8 cellular contexts compared by ENCODE assay signal in the genomic region with DNA sequence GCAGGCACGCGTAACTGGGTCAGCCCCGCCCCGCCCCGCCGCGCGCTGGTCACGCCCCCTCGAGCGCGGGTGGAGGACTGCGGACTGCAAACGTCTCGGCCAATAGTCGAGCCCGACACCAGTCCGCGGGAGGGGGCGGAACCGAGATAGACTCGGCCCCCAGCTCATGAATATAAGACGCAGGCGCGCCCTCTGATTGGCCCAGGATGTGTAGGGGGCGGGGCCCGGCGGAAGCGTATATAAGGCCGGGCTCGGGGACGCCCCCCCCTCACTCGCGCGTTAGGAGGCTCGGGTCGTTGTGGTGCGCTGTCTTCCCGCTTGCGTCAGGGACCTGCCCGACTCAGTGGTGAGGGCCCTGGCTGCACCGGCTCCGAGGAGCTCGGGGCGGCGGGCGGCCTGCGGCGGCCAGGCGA. TPM values are rescaled to one million over a fixed set of nuclear protein-coding genes. Genes with fewer than 3 reads are reported as not detected.
A peak's percentile ranks its signal among the peaks of the same experiment; 100 is the strongest.
DNase-seq lines count a peak whose midpoint lies in the region; ATAC-seq and TF ChIP-seq lines count a peak whose summit lies in the region.

Gene CIRBP (plus strand): TSS at position 268 of the 413 bp plus-strand sequence. CDS start 1,602 bp downstream, outside the sequence.

- H3K4me1 ChIP-seq in esophagus squamous epithelium = peaks cover 74 to 94% (median 78%) of the 10 kb centered on the region in 3 donors

- peaks cover 0 to 5% of the 10 kb centered on the region in 2 donors for H3K36me3 Mint-ChIP-seq in naive B cell
- H3K36me3 Mint-ChIP-seq in stimulated activated effector memory CD8-positive, alpha-beta T cell treated with anti-CD3 and anti-CD28 coated beads, Interleukin-12 subunit alpha, Interleukin-12 subunit beta, amount 100 ng/mL, for 72 hours = peaks cover 83% of the 10 kb centered on the region

- H3K27me3 Mint-ChIP-seq in naive B cell = no peaks in the 10 kb centered on the region

- peak within 1 kb of the TSS; percentile 64 to 95 (median 77) for H3K4me3 ChIP-seq in esophagus squamous epithelium

- TF ChIP-seq CTCF in esophagus squamous epithelium (IDR thresholded peaks at IDR 0.05) = peak in 2 of 6 experiments; percentile 1 to 5

- peak within 1 kb of the TSS; percentile 98 to 100 (median 99) for H3K27ac ChIP-seq in esophagus squamous epithelium

- TF ChIP-seq POLR2A in esophagus squamous epithelium (IDR thresholded peaks at IDR 0.05) = peak in 3 of 4 donors; percentile 98 to 99 (median 99)

- H3K4me3 Mint-ChIP-seq in naive B cell = peak within 1 kb of the TSS; percentile 87 to 96 (median 91)
- peak within 1 kb of the TSS; percentile 89 for H3K4me3 Mint-ChIP-seq in stimulated activated effector memory CD8-positive, alpha-beta T cell treated with anti-CD3 and anti-CD28 coated beads, Interleukin-12 subunit alpha, Interleukin-12 subunit beta, amount 100 ng/mL, for 72 hours

- intact Hi-C loops in esophagus squamous epithelium (cut with DNase I) = no loop called here

- no CpG with 5 or more reads among the region's 50 CpGs for WGBS in esophagus squamous epithelium, 2 donors

- no peaks in the 10 kb centered on the region for H3K9me3 ChIP-seq in esophagus squamous epithelium

- DNase-seq in DMS79 treated with DMSO at 0.1 percent for 48 hours (lab: John Stamatoyannopoulos, UW) = peak; percentile 91
- peak; percentile 99 for DNase-seq in LHCN-M2 (ENCODE audit: low read depth)
- DNase-seq in RPMI7951 (ENCODE audit: low read depth) = peak; percentile 98
- peak; percentile 98 for DNase-seq in activated T-helper 1 cell treated with Interleukin-2 at 50 U/mL for 16 hours (ENCODE audit: low read depth)
- peak; percentile 99 for DNase-seq in esophagus squamous epithelium (lab: John Stamatoyannopoulos, UW)
- peak; percentile 99 for DNase-seq in naive B cell
- peak; percentile 98 to 99 for DNase-seq in stimulated activated effector memory CD8-positive, alpha-beta T cell treated with anti-CD3 and anti-CD28 coated beads, Interleukin-12 subunit alpha, Interleukin-12 subunit beta, amount 100 ng/mL, for 72 hours (ENCODE audit: low spot score in 2 of 2)

- H3K27ac Mint-ChIP-seq in naive B cell = peak within 1 kb of the TSS; percentile 94 to 99 (median 96)
- peak within 1 kb of the TSS; percentile 96 for H3K27ac Mint-ChIP-seq in stimulated activated effector memory CD8-positive, alpha-beta T cell treated with anti-CD3 and anti-CD28 coated beads, Interleukin-12 subunit alpha, Interleukin-12 subunit beta, amount 100 ng/mL, for 72 hours

- H3K4me1 Mint-ChIP-seq in naive B cell = peaks cover 69 to 82% (median 78%) of the 10 kb centered on the region in 3 donors
- H3K4me1 Mint-ChIP-seq in stimulated activated effector memory CD8-positive, alpha-beta T cell treated with anti-CD3 and anti-CD28 coated beads, Interleukin-12 subunit alpha, Interleukin-12 subunit beta, amount 100 ng/mL, for 72 hours = peaks cover 82% of the 10 kb centered on the region

- no peaks in the 10 kb centered on the region for H3K27me3 ChIP-seq in esophagus squamous epithelium

- peak; percentile 55 for ATAC-seq in GM21825 (IDR thresholded peaks at IDR 0.05; ENCODE audit: unreplicated experiment)
- ATAC-seq in naive B cell (ENCODE audit: low read depth in 2 of 2) = peak; percentile 56 to 67
- ATAC-seq in stimulated activated effector memory CD8-positive, alpha-beta T cell treated with anti-CD3 and anti-CD28 coated beads, Interleukin-12 subunit alpha, Interleukin-12 subunit beta, amount 100 ng/mL, for 72 hours = peak; percentile 80

- H3K36me3 ChIP-seq in esophagus squamous epithelium = peaks cover 14 to 40% (median 17%) of the 10 kb centered on the region in 3 donors

- no peaks in the 10 kb centered on the region for H3K9me3 Mint-ChIP-seq in naive B cell
- no peaks in the 10 kb centered on the region for H3K9me3 Mint-ChIP-seq in stimulated activated effector memory CD8-positive, alpha-beta T cell treated with anti-CD3 and anti-CD28 coated beads, Interleukin-12 subunit alpha, Interleukin-12 subunit beta, amount 100 ng/mL, for 72 hours

RNA-seq across cellular contexts. Expression of gene CIRBP, which starts in this region (rescaled TPM):
- total RNA-seq in LHCN-M2 (2014; rRNA removed) = 253 and 293 TPM in 2 replicates
- polyA plus RNA-seq in LHCN-M2 (2012) = 248 TPM
- 44.2 and 66.8 TPM in 2 replicates for total RNA-seq in RPMI7951 (2014; rRNA removed; shearing (Covaris generic))
- 100 to 1,000 TPM; 116 to 415 (median 238) TPM for total RNA-seq in esophagus squamous epithelium
- polyA plus RNA-seq in naive B cell (ENCODE audit: low read depth in 6 of 6) = 100 to 1,000 TPM; 253 to 449 (median 334) TPM

Comparison
In these comparisons a context has a peak if more than half of its experiments do, and no peak if none do; other contexts are left out.
1. Peak in every context shown above with its lines: DNase-seq, ATAC-seq, H3K4me3 ChIP-seq and H3K27ac ChIP-seq.